Comparison of ENCODE assay signal across 22 cellular contexts in the genomic region with DNA sequence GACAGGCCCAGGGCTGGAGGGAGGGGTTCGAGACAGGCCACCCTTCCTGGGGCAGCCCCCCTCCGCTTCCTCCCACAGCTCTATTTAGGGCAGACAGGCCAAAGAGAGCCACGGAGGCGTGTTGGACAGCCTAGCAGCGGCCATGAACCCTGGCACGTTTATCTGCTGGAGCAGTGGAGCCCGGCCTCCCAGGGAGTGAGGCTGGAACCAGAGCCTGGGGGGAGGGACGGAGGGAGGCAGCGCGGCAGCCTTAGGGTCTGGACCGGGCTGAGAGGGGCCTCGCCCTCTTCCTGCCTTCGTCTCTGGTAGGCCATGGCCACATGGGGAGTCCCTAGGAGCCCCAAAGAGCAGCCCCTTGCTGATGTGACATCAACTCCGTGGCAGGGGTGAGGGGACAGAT. TPM values are rescaled to one million over a fixed set of nuclear protein-coding genes. Genes with fewer than 3 reads are reported as not detected.
DNase-seq lines count a peak whose midpoint lies in the region; ATAC-seq, FAIRE-seq and TF ChIP-seq lines count a peak whose summit lies in the region.
"Had no signal": no experiment of that assay in that cellular context is flagged by ENCODE, and none has a peak within 500 bp of the region (broad histone marks: within the 10 kb centered on the region; RNA-seq: fewer than 3 reads in every experiment).

No MANE protein-coding gene starts in this region.

- H3K9me3 ChIP-seq in kidney (ENCODE audit: control insufficient read depth in 1 of 2, low read length in 2 of 2): no peaks in the 10 kb centered on the region
- H3K9me3 ChIP-seq in psoas muscle: no peaks in the 10 kb centered on the region
- H3K9me3 ChIP-seq in HAP-1: no peaks in the 10 kb centered on the region
- H3K9me3 ChIP-seq in esophagus squamous epithelium: no peaks in the 10 kb centered on the region
- H3K9me3 ChIP-seq: BE2C had no signal

- no peak overlapping the region for H3K4me2 ChIP-seq in GM23338

- H3K27me3 ChIP-seq in GM23338 (ENCODE audit: insufficient read depth) (peaks cover 59% of the 10 kb centered on the region), psoas muscle (ENCODE audit: insufficient read depth in 3 of 3, low read length in 2 of 3) (peaks cover 0 to 91% (median 31%) of the 10 kb centered on the region in 3 donors), HAP-1 (ENCODE audit: low read depth) (peaks cover 49% of the 10 kb centered on the region), esophagus squamous epithelium (peaks cover 40 to 100% (median 62%) of the 10 kb centered on the region in 4 donors)

- H3K4me3 ChIP-seq in GM23338: no peak overlapping the region
- no peak overlapping the region for H3K4me3 ChIP-seq in kidney (ENCODE audit: low read length in 2 of 2)
- H3K4me3 ChIP-seq in psoas muscle: no peak overlapping the region
- no peak overlapping the region for H3K4me3 ChIP-seq in HAP-1
- H3K4me3 ChIP-seq in esophagus squamous epithelium: no peak overlapping the region

- H3K9me3 Mint-ChIP-seq in GM23338: no peaks in the 10 kb centered on the region; the same call in 2 of the 3 replicates

- no peaks in the 10 kb centered on the region for H3K9me2 ChIP-seq in GM23338 (ENCODE audit: insufficient read depth)

- TF ChIP-seq CTCF in GM23338 (conservative IDR thresholded peaks at IDR 0.05; ENCODE audit: low read depth in 2 of 2): no peak
- TF ChIP-seq CTCF in kidney (IDR thresholded peaks at IDR 0.05; ENCODE audit: borderline replicate concordance, extremely low read depth, insufficient read depth): no peak
- TF ChIP-seq CTCF in psoas muscle (IDR thresholded peaks at IDR 0.05): no peak
- TF ChIP-seq CTCF in esophagus squamous epithelium (IDR thresholded peaks at IDR 0.05): no peak

- no peak overlapping the region for H3K4me3 Mint-ChIP-seq in GM23338

- H3K36me3 Mint-ChIP-seq in GM23338 (ENCODE audit: low read depth): no peaks in the 10 kb centered on the region

- no peak for TF ChIP-seq POLR2A in esophagus squamous epithelium (IDR thresholded peaks at IDR 0.05)

- H3K9ac ChIP-seq in kidney (ENCODE audit: low read length in 2 of 2): no peak overlapping the region

- H3K36me3 ChIP-seq in GM23338 (ENCODE audit: insufficient read depth): no peaks in the 10 kb centered on the region
- no peaks in the 10 kb centered on the region for H3K36me3 ChIP-seq in kidney (ENCODE audit: control insufficient read depth in 1 of 2, insufficient read depth in 2 of 2, low read length in 2 of 2)
- H3K36me3 ChIP-seq in psoas muscle (ENCODE audit: insufficient read depth in 1 of 2, low read depth in 1 of 2): no peaks in the 10 kb centered on the region
- no peaks in the 10 kb centered on the region for H3K36me3 ChIP-seq in HAP-1 (replicated peaks)
- H3K36me3 ChIP-seq in esophagus squamous epithelium: no peaks in the 10 kb centered on the region
- H3K36me3 ChIP-seq: BE2C had no signal

- H2AFZ ChIP-seq in GM23338: no peak overlapping the region

- H4K20me1 ChIP-seq in GM23338 (replicated peaks; ENCODE audit: insufficient read depth): peaks cover 4% of the 10 kb centered on the region; the same call in 1 of the 2 replicates

- 35 to 43% (median 39%) methylated on average over 11 to 14 of the region's 14 CpGs for WGBS in psoas muscle, 3 donors
- WGBS in esophagus squamous epithelium, 2 donors: 2% methylated on average over 8 of the region's 14 CpGs; no CpG with 5 or more reads in 1 of the 2 donors

- no peak for FAIRE-seq in kidney (lab: Jason Lieb, UNC)
- FAIRE-seq: D721Med had no signal

- H3F3A ChIP-seq in GM23338 (replicated peaks; ENCODE audit: low read depth): peaks cover 14% of the 10 kb centered on the region

- H3K27ac ChIP-seq in GM23338 (ENCODE audit: low read depth) (no peak overlapping the region), kidney (ENCODE audit: low read depth in 2 of 2, low read length in 2 of 2) (no peak overlapping the region), psoas muscle (no peak overlapping the region), esophagus squamous epithelium (no peak overlapping the region)

- H3K27me3 Mint-ChIP-seq in GM23338 (ENCODE audit: insufficient read depth, low read depth, poor library complexity): peaks cover 60% of the 10 kb centered on the region

- H3K4me1 ChIP-seq in GM23338 (ENCODE audit: insufficient read depth): peaks cover 22% of the 10 kb centered on the region
- no peaks in the 10 kb centered on the region for H3K4me1 ChIP-seq in kidney (ENCODE audit: control insufficient read depth in 1 of 2, insufficient read depth in 1 of 2, low read depth in 1 of 2, low read length in 2 of 2)
- H3K4me1 ChIP-seq in psoas muscle: peaks cover 15% of the 10 kb centered on the region
- H3K4me1 ChIP-seq in HAP-1: no peaks in the 10 kb centered on the region
- H3K4me1 ChIP-seq in esophagus squamous epithelium: peaks cover 8 to 31% (median 19%) of the 10 kb centered on the region in 3 donors
- H3K4me1 ChIP-seq: BE2C had no signal

- no peak overlapping the region for H3K27ac Mint-ChIP-seq in GM23338

- peak; percentile 32 for DNase-seq in GM23338 (ENCODE audit: low spot score)
- peak; percentile 73 for DNase-seq in HuH-7 (ENCODE audit: low spot score)
- peak; percentile 66 for DNase-seq in kidney
- peak; percentile 6 to 40 for DNase-seq in psoas muscle
- DNase-seq in HAP-1 (ENCODE audit: low spot score in 2 of 2): no peak
- DNase-seq in esophagus squamous epithelium (lab: John Stamatoyannopoulos, UW): no peak
- DNase-seq in stimulated activated naive CD4-positive, alpha-beta T cell treated with Interleukin-2 at 50 U/mL for 16 hours (lab: John Stamatoyannopoulos, UW): no peak
- DNase-seq: BE2C, DMS53, EL, GF-D8, KBM-7, MM.1S, NCI-H1048, NCI-H1417 treated with DMSO at 0.1 percent for 48 hours, NCI-H187 treated with DMSO at 0.1 percent for 48 hours, NCI-H2107, NCI-H446 treated with DMSO at 0.1 percent for 48 hours, NCI-H526 treated with DMSO at 0.1 percent for 48 hours, SHP77 had no signal

- in situ Hi-C loops in HAP-1 (cut with MboI; ENCODE audit: low sequenced_read_pairs): no loop called here

- H3K79me2 ChIP-seq in GM23338 (replicated peaks; ENCODE audit: insufficient read depth): no peaks in the 10 kb centered on the region

- H3K4me1 Mint-ChIP-seq in GM23338: peaks cover 12% of the 10 kb centered on the region

- ATAC-seq in GM23338: peak; percentile 15
- ATAC-seq in psoas muscle: no peak
- ATAC-seq: HCT116 had no signal

- intact Hi-C loops in kidney (cut with DNase I) (no loop called here), psoas muscle (cut with DNase I) (no loop called here), esophagus squamous epithelium (cut with DNase I) (no loop called here)

TF ChIP-seq in GM23338, 12 proteins besides CTCF, POLR2A, EP300 and RAD21 (continues in another document):
- no peak for TF ChIP-seq ZNF114 (CRISPR knock-in tag; IDR thresholded peaks at IDR 0.05)
- TF ChIP-seq NANOG (IDR thresholded peaks at IDR 0.05; ENCODE audit: borderline replicate concordance): no peak
- no peak for TF ChIP-seq EZH2 (IDR thresholded peaks at IDR 0.05; ENCODE audit: low read depth, unreplicated experiment)
- no peak for TF ChIP-seq STAT1 (IDR thresholded peaks at IDR 0.05; ENCODE audit: unreplicated experiment)
- no peak for TF ChIP-seq JUNB (IDR thresholded peaks at IDR 0.05; ENCODE audit: unreplicated experiment)
- TF ChIP-seq CREB1 (CRISPR knock-in tag; IDR thresholded peaks at IDR 0.05; ENCODE audit: low read depth): no peak
- no peak for TF ChIP-seq POLR2AphosphoS5 (IDR thresholded peaks at IDR 0.05; ENCODE audit: low read depth)
- TF ChIP-seq ZNF331 (CRISPR knock-in tag; IDR thresholded peaks at IDR 0.05; ENCODE audit: low read depth): no peak
- TF ChIP-seq EZH2phosphoT487 (IDR thresholded peaks at IDR 0.05; ENCODE audit: unreplicated experiment): no peak

RNA-seq across cellular contexts. Expression of a gene that starts 17.1 kb away (rescaled TPM):
- total RNA-seq in GM23338 (2014; rRNA removed; shearing (Covaris generic)): not detected in 2 replicates
- polyA plus RNA-seq in GM23338 (2016; fragmentation: Nextera tagmentation; extraction: Ambion mirVana) (not detected in 2 replicates), kidney (ENCODE audit: insufficient read depth, low read depth, low replicate concordance) (1.4 TPM), psoas muscle (not detected)
- total RNA-seq in kidney (2.0 TPM), psoas muscle (not detected), esophagus squamous epithelium (not detected)

Comparison
In these comparisons a context has a peak if more than half of its experiments do, and no peak if none do; other contexts are left out.
1. DNase-seq: peak in GM23338 (single experiment), HuH-7 (single experiment), kidney (single experiment) and psoas muscle (2 of 2); none in HAP-1 (0 of 2), esophagus squamous epithelium (single experiment) and stimulated activated naive CD4-positive, alpha-beta T cell treated with Interleukin-2 at 50 U/mL for 16 hours (single experiment).